In genomic region chr20:2470051-2470431, GRCh38 we compare ENCODE assay signal across 8 cellular contexts. TPM values are rescaled to one million over a fixed set of nuclear protein-coding genes. Genes with fewer than 3 reads are reported as not detected.
DNase-seq lines count a peak whose midpoint lies in the region; ATAC-seq, FAIRE-seq and TF ChIP-seq lines count a peak whose summit lies in the region.

No MANE protein-coding gene starts in this region.

- H4K91ac ChIP-seq in H1 (replicated peaks; ENCODE audit: insufficient read length, low read length) = peak overlapping the region; percentile 97

- H3K4me2 ChIP-seq in H1 (ENCODE audit: insufficient read depth in 1 of 2, low read depth in 2 of 2, low read length in 2 of 2) = peak overlapping the region; percentile 71 to 80

- H3K36me3 Mint-ChIP-seq in activated CD4-positive, alpha-beta memory T cell treated with anti-CD3 and anti-CD28 coated beads, Interleukin-2, amount 10 ng/mL, durations not matched to agents 7 days and 5 days (ENCODE audit: low read depth) = peaks cover 58% of the 10 kb centered on the region

- H3K9me3 Mint-ChIP-seq in activated CD4-positive, alpha-beta memory T cell treated with anti-CD3 and anti-CD28 coated beads, Interleukin-2, amount 10 ng/mL, durations not matched to agents 7 days and 5 days = no peaks in the 10 kb centered on the region

- H3K4me1 ChIP-seq in H1 (replicated peaks in 1 of 4; ENCODE audit: control insufficient read depth in 3 of 4, insufficient read depth in 4 of 4, low read length in 3 of 4) = peaks cover 0 to 7% (median 2%) of the 10 kb centered on the region in 4 experiments; a peak in 3 of 7 replicates
- peaks cover 14% of the 10 kb centered on the region for H3K4me1 ChIP-seq in mucosa of descending colon (ENCODE audit: low read depth)

- peak overlapping the region; percentile 97 to 100 (median 99) for H3K9ac ChIP-seq in H1 (replicated peaks in 1 of 4; ENCODE audit: extremely low read depth in 1 of 4, low read depth in 3 of 4, low read length in 3 of 4)

- peak overlapping the region; percentile 97 for H2BK5ac ChIP-seq in H1 (ENCODE audit: low read depth, low read length)

- H4K8ac ChIP-seq in H1 (ENCODE audit: extremely low read depth, insufficient read depth, low read length) = peak overlapping the region; percentile 100

- no peak for TF ChIP-seq POLR2A in H1 (IDR thresholded peaks at IDR 0.05; ENCODE audit: control extremely low read depth in 1 of 2, low read depth in 2 of 2, low read length in 2 of 2)

- peak overlapping the region; percentile 97 for H4K5ac ChIP-seq in H1 (ENCODE audit: insufficient read length, low read depth, low read length)

- peak overlapping the region; percentile 98 for H3K4me3 Mint-ChIP-seq in activated CD4-positive, alpha-beta memory T cell treated with anti-CD3 and anti-CD28 coated beads, Interleukin-2, amount 10 ng/mL, durations not matched to agents 7 days and 5 days

- H2BK120ac ChIP-seq in H1 (replicated peaks; ENCODE audit: low read depth, low read length) = peak overlapping the region; percentile 61

- no peak overlapping the region for H2BK20ac ChIP-seq in H1 (ENCODE audit: low read length)

- H2BK15ac ChIP-seq in H1 (ENCODE audit: low read length) = no peak overlapping the region

- ATAC-seq in HG02973 (IDR thresholded peaks at IDR 0.05; ENCODE audit: unreplicated experiment) (peak; percentile 24), mucosa of descending colon (peak; percentile 65)

- no peak overlapping the region for H3K14ac ChIP-seq in H1 (ENCODE audit: insufficient read length)

- H3K79me1 ChIP-seq in H1 (ENCODE audit: low read depth, low read length) = no peaks in the 10 kb centered on the region; the same call in none of the 2 replicates

- H3K9me3 ChIP-seq in H1 (ENCODE audit: insufficient read depth in 2 of 2, low read depth in 1 of 2, low read length in 1 of 2) (no peaks in the 10 kb centered on the region), mucosa of descending colon (no peaks in the 10 kb centered on the region)

- DNase-seq in DMS79 treated with DMSO at 0.1 percent for 48 hours (lab: John Stamatoyannopoulos, UW) (peak; percentile 30), DMS79 (lab: John Stamatoyannopoulos, UW) (no peak), NCI-H524 treated with DMSO at 0.1 percent for 48 hours (lab: John Stamatoyannopoulos, UW) (peak; percentile 12), H1 (ENCODE audit: low read depth in 1 of 2, low spot score in 2 of 2) (no peak), mucosa of descending colon (peak in 2 of 3 donors; percentile 52 to 64)
- DNase-seq in activated CD4-positive, alpha-beta memory T cell treated with anti-CD3 and anti-CD28 coated beads, Interleukin-2, amount 10 ng/mL, durations not matched to agents 7 days and 5 days = peak; percentile 68
- DNase-seq in stimulated activated CD8-positive, alpha-beta memory T cell treated with anti-CD3 and anti-CD28 coated beads, Interleukin-4, amount 100 ng/mL, for 24 hours (ENCODE audit: low read depth) = peak; percentile 42

- H3K4me1 Mint-ChIP-seq in activated CD4-positive, alpha-beta memory T cell treated with anti-CD3 and anti-CD28 coated beads, Interleukin-2, amount 10 ng/mL, durations not matched to agents 7 days and 5 days = peaks cover 53% of the 10 kb centered on the region

- no peak for FAIRE-seq in H1 (lab: Jason Lieb, UNC)

- no peak overlapping the region for H3K23ac ChIP-seq in H1 (ENCODE audit: insufficient read length)

- H2AFZ ChIP-seq in H1 (ENCODE audit: low read length) = no peak overlapping the region

- H3K56ac ChIP-seq in H1 (replicated peaks; ENCODE audit: insufficient read length, low read depth, low read length) = peak overlapping the region; percentile 64

- H3K23me2 ChIP-seq in H1 (ENCODE audit: low read depth, low read length) = peaks cover 8% of the 10 kb centered on the region

- TF ChIP-seq RAD21 in H1 (IDR thresholded peaks at IDR 0.05 in 1 of 2, conservative IDR thresholded peaks at IDR 0.05 in 1 of 2; ENCODE audit: low read depth in 2 of 2, low read length in 2 of 2) = no peak

- H3K36me3 ChIP-seq in H1 (ENCODE audit: control insufficient read depth in 2 of 4, insufficient read depth in 4 of 4, low read length in 3 of 4) = peaks cover 24 to 42% (median 26%) of the 10 kb centered on the region in 4 experiments
- H3K36me3 ChIP-seq in mucosa of descending colon (ENCODE audit: low read depth) = peaks cover 5% of the 10 kb centered on the region

- intact Hi-C loops in mucosa of descending colon (cut with DNase I, micrococcal nuclease) = no loop called here

- CTCF ChIA-PET in activated CD4-positive, alpha-beta memory T cell treated with anti-CD3 and anti-CD28 coated beads, Interleukin-2, amount 10 ng/mL, durations not matched to agents 7 days and 5 days (lab: Charles Lee) = interaction anchor here (1.3 to 6.1 kb wide), 6 partner anchors 10 to 182 kb away, joined by 3 to 88 read pairs (median 6); no protein-coding TSS in a partner anchor
- CTCF ChIA-PET in H1 (lab: Charles Lee; ENCODE audit: partially characterized antibody) = interaction anchor here (0.8 to 2.2 kb wide), 4 partner anchors 50 to 187 kb away, joined by 3 to 9 read pairs (median 4); no protein-coding TSS in a partner anchor

- no peaks in the 10 kb centered on the region for H3K27me3 ChIP-seq in H1 (replicated peaks in 1 of 4; ENCODE audit: control insufficient read depth in 3 of 4, extremely low read depth in 1 of 4, insufficient read depth in 3 of 4, low read length in 3 of 4)

- H3K79me2 ChIP-seq in H1 (ENCODE audit: control insufficient read depth in 1 of 2, insufficient read depth in 2 of 2, low read length in 2 of 2) = peaks cover 35 to 53% of the 10 kb centered on the region in 2 experiments

- WGBS in H1 (ENCODE audit: extremely low coverage in 1 of 2, insufficient coverage in 1 of 2, insufficient read length in 1 of 2, insufficient replicate concordance in 2 of 2, low coverage in 1 of 2, low lambda C conversion rate in 2 of 2, missing lambda C conversion rate in 1 of 2), 2 experiments = 1% methylated on average over 16 of the region's 16 CpGs; no CpG with 5 or more reads in 1 of the 2 experiments

- peak overlapping the region; percentile 98 for H3K27ac ChIP-seq in H1 (ENCODE audit: low read depth, low read length)

- peak overlapping the region; percentile 83 for H2AK5ac ChIP-seq in H1 (ENCODE audit: low read depth, low read length)

- peak overlapping the region; percentile 90 for H3K18ac ChIP-seq in H1 (ENCODE audit: extremely low read depth, low read length)

- POLR2A ChIA-PET in activated CD4-positive, alpha-beta memory T cell treated with anti-CD3 and anti-CD28 coated beads, Interleukin-2, amount 10 ng/mL, durations not matched to agents 7 days and 5 days (lab: Charles Lee) = interaction anchor here (0.9 to 5.3 kb wide), 24 partner anchors 9 to 1926 kb away, joined by 3 to 81 read pairs (median 6); partner anchors contain the start of genes CSNK2A1, IDH3B, NOP56 and ZNF343
- POLR2A ChIA-PET in H1 (lab: Charles Lee; ENCODE audit: partially characterized antibody) = interaction anchor here (0.5 to 8.2 kb wide), 35 partner anchors 10 to 716 kb away, joined by 3 to 119 read pairs (median 4); partner anchors contain the start of genes IDH3B, NOP56 and ZNF343

- peak overlapping the region; percentile 90 for H3K4ac ChIP-seq in H1 (replicated peaks; ENCODE audit: insufficient read length, low read depth, low read length)

- H2BK12ac ChIP-seq in H1 (ENCODE audit: low read depth, low read length) = peak overlapping the region; percentile 27; the same call in 1 of the 2 replicates

- H3K27ac Mint-ChIP-seq in activated CD4-positive, alpha-beta memory T cell treated with anti-CD3 and anti-CD28 coated beads, Interleukin-2, amount 10 ng/mL, durations not matched to agents 7 days and 5 days = peak overlapping the region; percentile 90

- H4K20me1 ChIP-seq in H1 (replicated peaks in 1 of 2; ENCODE audit: control insufficient read depth in 1 of 2, insufficient read depth in 2 of 2, low read length in 2 of 2) = peaks cover 27 to 33% of the 10 kb centered on the region in 2 experiments

- peak overlapping the region; percentile 91 to 99 (median 98) for H3K4me3 ChIP-seq in H1 (ENCODE audit: extremely low read depth in 1 of 4, insufficient read depth in 2 of 4, low read depth in 3 of 4, low read length in 4 of 4)
- H3K4me3 ChIP-seq in mucosa of descending colon = peak overlapping the region; percentile 70

- H3K27me3 Mint-ChIP-seq in activated CD4-positive, alpha-beta memory T cell treated with anti-CD3 and anti-CD28 coated beads, Interleukin-2, amount 10 ng/mL, durations not matched to agents 7 days and 5 days = no peaks in the 10 kb centered on the region

- TF ChIP-seq EP300 in H1 (IDR thresholded peaks at IDR 0.05; ENCODE audit: borderline replicate concordance in 1 of 2, low read depth in 2 of 2, low read length in 2 of 2) = no peak

- TF ChIP-seq CTCF in H1 (IDR thresholded peaks at IDR 0.05; ENCODE audit: control extremely low read depth in 1 of 3, insufficient read depth in 1 of 3, low read depth in 1 of 3, low read length in 3 of 3) (no peak), mucosa of descending colon (IDR thresholded peaks at IDR 0.05) (no peak)

RNA-seq across cellular contexts. Expression of gene SNRPB, which starts 0.5 kb away (rescaled TPM):
- total RNA-seq in activated CD4-positive, alpha-beta memory T cell treated with anti-CD3 and anti-CD28 coated beads, Interleukin-2, amount 10 ng/mL, durations not matched to agents 7 days and 5 days = 100 to 1,000 TPM; 310 TPM
- 495 and 507 TPM in 2 replicates for total RNA-seq in H1 (2021; fragmentation: NEBNext Ultra II Directional; extraction: Animal tissue kit (Norgen Biotek cat#: 25700))
- 589 and 706 TPM in 2 replicates for polyA plus RNA-seq in H1 (2011; rRNA removed)
- polyA plus RNA-seq in H1 (2011; cell fraction: cytosol; rRNA removed) = 598 TPM
- 478 TPM for polyA plus RNA-seq in H1 (2011; cell fraction: nucleus; rRNA removed)
- 338 to 478 TPM (median 412 TPM) in 4 replicates for polyA plus RNA-seq in H1 (2012, experiment 1 of 2)
- polyA plus RNA-seq in H1 (2012, experiment 2 of 2) = 587 TPM
- polyA plus RNA-seq in H1 (2013, experiment 1 of 2) = 510 TPM
- 480 TPM for polyA plus RNA-seq in H1 (2013, experiment 2 of 2)
- 119 and 124 TPM in 2 replicates for polyA minus RNA-seq in H1 (2011; rRNA and poly(A)+ RNA removed)
- 124 TPM for polyA minus RNA-seq in H1 (2011; cell fraction: cytosol; rRNA and poly(A)+ RNA removed)
- polyA minus RNA-seq in H1 (2011; cell fraction: nucleus; rRNA and poly(A)+ RNA removed) = 94.3 TPM
- 100 to 1,000 TPM in 1 of 3 donors, 10 to 100 TPM in 2; 84.2 to 143 (median 94.6) TPM for total RNA-seq in mucosa of descending colon

RNA-seq across cellular contexts. Expression of gene ZNF343, which starts 38.7 kb away (rescaled TPM):
- total RNA-seq in activated CD4-positive, alpha-beta memory T cell treated with anti-CD3 and anti-CD28 coated beads, Interleukin-2, amount 10 ng/mL, durations not matched to agents 7 days and 5 days = 1 to 10 TPM; 6.2 to 8.8 TPM
- total RNA-seq in H1 (2021; fragmentation: NEBNext Ultra II Directional; extraction: Animal tissue kit (Norgen Biotek cat#: 25700)) = 3.7 and 5.0 TPM in 2 replicates
- polyA plus RNA-seq in H1 (2011; rRNA removed) = 1.1 and 1.8 TPM in 2 replicates
- polyA plus RNA-seq in H1 (2011; cell fraction: cytosol; rRNA removed) = 1.9 TPM
- 2.5 TPM for polyA plus RNA-seq in H1 (2011; cell fraction: nucleus; rRNA removed)
- 3.0 to 4.1 TPM (median 3.4 TPM) in 4 replicates for polyA plus RNA-seq in H1 (2012, experiment 1 of 2)
- 0.39 TPM for polyA plus RNA-seq in H1 (2012, experiment 2 of 2)
- 2.0 TPM for polyA plus RNA-seq in H1 (2013, experiment 1 of 2)
- polyA plus RNA-seq in H1 (2013, experiment 2 of 2) = 2.5 TPM
- 6.1 and 9.0 TPM in 2 replicates for polyA minus RNA-seq in H1 (2011; rRNA and poly(A)+ RNA removed)
- 2.8 TPM for polyA minus RNA-seq in H1 (2011; cell fraction: cytosol; rRNA and poly(A)+ RNA removed)
- polyA minus RNA-seq in H1 (2011; cell fraction: nucleus; rRNA and poly(A)+ RNA removed) = 4.1 TPM
- total RNA-seq in mucosa of descending colon = 10 to 100 TPM in 1 of 3 donors, 1 to 10 TPM in 2; 6.9 to 12.1 (median 9.8) TPM

Comparison
In these comparisons a context has a peak if more than half of its experiments do, and no peak if none do; other contexts are left out.
1. DNase-seq: peak in DMS79 treated with DMSO at 0.1 percent for 48 hours (single experiment), NCI-H524 treated with DMSO at 0.1 percent for 48 hours (single experiment), activated CD4-positive, alpha-beta memory T cell treated with anti-CD3 and anti-CD28 coated beads, Interleukin-2, amount 10 ng/mL, durations not matched to agents 7 days and 5 days (single experiment), mucosa of descending colon (2 of 3) and stimulated activated CD8-positive, alpha-beta memory T cell treated with anti-CD3 and anti-CD28 coated beads, Interleukin-4, amount 100 ng/mL, for 24 hours (single experiment); none in DMS79 (single experiment) and H1 (0 of 2).